In genomic region chr6:166036321-166037105, GRCh38 we compare ENCODE assay signal across 21 cellular contexts.
"Had no signal": no experiment of that assay in that cellular context is flagged by ENCODE, and none has a peak within 500 bp of the region (broad histone marks: within the 10 kb centered on the region; RNA-seq: fewer than 3 reads in every experiment).

No MANE protein-coding gene starts in this region.

- H3K27me3 ChIP-seq: esophagus muscularis mucosa, gastroesophageal sphincter, neutrophil, right atrium auricular region, stomach, transverse colon had no signal

- H3K9me3 ChIP-seq: neutrophil, thoracic aorta, transverse colon had no signal

- H3K4me3 ChIP-seq: esophagus muscularis mucosa, gastroesophageal sphincter, mucosa of descending colon, right atrium auricular region, stomach, thoracic aorta, transverse colon had no signal

- H3K36me3 ChIP-seq: esophagus muscularis mucosa, gastroesophageal sphincter, neutrophil, right atrium auricular region, stomach, thoracic aorta, transverse colon had no signal

- H3K4me1 ChIP-seq: gastroesophageal sphincter, right atrium auricular region, transverse colon had no signal

- ATAC-seq: gastroesophageal sphincter; left lobe of liver; mucosa of descending colon; naive thymus-derived CD8-positive, alpha-beta T cell had no signal

- H3K27ac ChIP-seq: epithelial cell of prostate, esophagus muscularis mucosa, gastroesophageal sphincter, neutrophil, right atrium auricular region, stomach, thoracic aorta, transverse colon had no signal

- DNase-seq: cortex of kidney; effector memory CD4-positive, alpha-beta T cell; glutamatergic neuron; islet precursor cell; mammary epithelial cell; mucosa of descending colon; naive thymus-derived CD8-positive, alpha-beta T cell; posterior cingulate gyrus; small intestine; stimulated activated CD4-positive, alpha-beta T cell treated with anti-CD3 and anti-CD28 coated beads, Interleukin-12 subunit alpha, Interleukin-12 subunit beta, amount 100 ng/mL, for 4 hours; stimulated activated naive CD4-positive, alpha-beta T cell; stomach; substantia nigra; transverse colon had no signal
